Comparison of ENCODE assay signal across 25 cellular contexts in the genomic region with DNA sequence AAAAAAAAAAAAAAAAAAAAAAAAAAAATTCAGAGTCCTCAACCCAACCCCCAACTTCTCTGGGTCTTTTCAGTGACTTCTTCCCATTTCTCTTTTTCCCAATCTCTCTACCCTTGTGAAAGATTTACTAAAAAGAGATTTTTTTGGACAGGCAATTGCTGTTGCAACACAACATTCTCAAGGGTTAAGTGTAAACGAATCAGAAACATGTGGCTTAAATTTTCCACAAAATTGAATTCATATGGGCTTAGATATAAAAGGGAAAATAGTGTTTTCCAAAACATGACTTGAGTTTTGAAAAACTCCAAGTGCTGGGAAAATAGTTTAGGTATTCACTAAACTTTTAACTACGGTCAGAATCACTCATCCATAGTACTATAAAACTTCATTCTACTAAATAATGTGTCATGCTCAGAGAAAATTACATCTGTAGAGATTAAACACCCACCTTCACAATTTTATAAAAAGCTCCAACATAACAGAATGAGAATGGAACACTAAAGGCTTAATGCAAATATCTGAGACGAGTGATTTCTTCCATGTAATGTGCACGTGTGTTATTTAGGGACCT.
DNase-seq lines count a peak whose midpoint lies in the region; ATAC-seq, FAIRE-seq and TF ChIP-seq lines count a peak whose summit lies in the region.
"Had no signal": no experiment of that assay in that cellular context is flagged by ENCODE, and none has a peak within 500 bp of the region (broad histone marks: within the 10 kb centered on the region; RNA-seq: fewer than 3 reads in every experiment).

No MANE protein-coding gene starts in this region.

- H3K4me3 ChIP-seq in fibroblast of lung (replicated peaks in 1 of 4; ENCODE audit: control extremely low read depth in 1 of 4, insufficient read depth in 1 of 4, low read depth in 3 of 4, low read length in 4 of 4): no peak overlapping the region
- no peak overlapping the region for H3K4me3 ChIP-seq in subcutaneous abdominal adipose tissue (ENCODE audit: low read depth in 1 of 5, low read length in 5 of 5)
- H3K4me3 ChIP-seq in brain microvascular endothelial cell (ENCODE audit: low read depth, low read length): no peak overlapping the region
- H3K4me3 ChIP-seq: SJCRH30, transverse colon had no signal

- no peaks in the 10 kb centered on the region for H3K9me3 ChIP-seq in fibroblast of lung (ENCODE audit: control insufficient read depth, insufficient read depth, low read depth, low read length)
- no peaks in the 10 kb centered on the region for H3K9me3 ChIP-seq in subcutaneous abdominal adipose tissue (ENCODE audit: control insufficient read depth in 5 of 5, low read length in 5 of 5)
- H3K9me3 ChIP-seq: SJCRH30, transverse colon had no signal

- FAIRE-seq in RCC 7860 (lab: Jason Lieb, UNC): peak; percentile 66
- FAIRE-seq: D721Med, HTR-8/SVneo had no signal

- H3K27me3 ChIP-seq in fibroblast of lung (ENCODE audit: control insufficient read depth, insufficient read depth, low read length) (no peaks in the 10 kb centered on the region), subcutaneous abdominal adipose tissue (ENCODE audit: control insufficient read depth in 5 of 5, insufficient read depth in 4 of 5, low read length in 5 of 5) (no peaks in the 10 kb centered on the region), brain microvascular endothelial cell (replicated peaks) (no peaks in the 10 kb centered on the region)
- H3K27me3 ChIP-seq: SJCRH30, transverse colon had no signal

- no peaks in the 10 kb centered on the region for H3K79me2 ChIP-seq in fibroblast of lung (ENCODE audit: control insufficient read depth, insufficient read depth, low read length)

- TF ChIP-seq CTCF in fibroblast of lung (conservative IDR thresholded peaks at IDR 0.05 in 1 of 2, IDR thresholded peaks at IDR 0.05 in 1 of 2; ENCODE audit: low read depth in 1 of 2, low read length in 2 of 2): no peak
- no peak for TF ChIP-seq CTCF in brain microvascular endothelial cell (IDR thresholded peaks at IDR 0.05; ENCODE audit: low read depth, low read length, missing control alignments)

- ATAC-seq in HG03159 (IDR thresholded peaks at IDR 0.05; ENCODE audit: unreplicated experiment): no peak
- ATAC-seq: activated T-cell treated with anti-CD3 and anti-CD28 coated beads, Interleukin-2, amount 50 U/mL, for 4 hours; left colon had no signal

- H3K36me3 ChIP-seq in fibroblast of lung (ENCODE audit: control insufficient read depth, insufficient read depth, low read length) (no peaks in the 10 kb centered on the region), subcutaneous abdominal adipose tissue (ENCODE audit: control insufficient read depth in 5 of 5, insufficient read depth in 5 of 5, low read length in 5 of 5) (no peaks in the 10 kb centered on the region), brain microvascular endothelial cell (replicated peaks) (no peaks in the 10 kb centered on the region)
- H3K36me3 ChIP-seq: SJCRH30, transverse colon had no signal

- H3K9ac ChIP-seq in fibroblast of lung (ENCODE audit: insufficient read depth, low read length) (no peak overlapping the region), subcutaneous abdominal adipose tissue (ENCODE audit: low read length in 5 of 5) (no peak overlapping the region)

- DNase-seq in SIG-M5 treated with dmso at 0.1 percent for 504 hours (lab: John Stamatoyannopoulos, UW; ENCODE audit: unreplicated experiment) (peak; percentile 1), SIG-M5 (lab: John Stamatoyannopoulos, UW) (no peak), RCC 7860 (ENCODE audit: low spot score) (no peak), fibroblast of lung (ENCODE audit: low read depth in 2 of 2) (peak; percentile 58 to 83), hippocampal formation (lab: John Stamatoyannopoulos, UW) (no peak), brain microvascular endothelial cell (no peak)
- DNase-seq: activated CD4-positive, alpha-beta T cell treated with anti-CD3 and anti-CD28 coated beads for 4 hours; activated naive CD4-positive, alpha-beta T cell treated with anti-CD3 and anti-CD28 coated beads, Interleukin-2, amount 10 ng/mL, durations not matched to agents 7 days and 5 days; activated T-cell treated with anti-CD3 and anti-CD28 coated beads, Interleukin-2, amount 50 U/mL, for 4 hours; anterior cingulate cortex; left colon; mesendoderm; NCI-H187 treated with DMSO at 0.1 percent for 48 hours; NCI-H774; nucleus accumbens; OCI-M1; SJCRH30; stimulated activated CD4-positive, alpha-beta T cell treated with anti-CD3 and anti-CD28 coated beads, Interleukin-4, amount 100 ng/mL, for 4 hours; transverse colon had no signal

- H2AFZ ChIP-seq in fibroblast of lung (ENCODE audit: low read length): no peak overlapping the region

- H3K27ac ChIP-seq in fibroblast of lung (ENCODE audit: insufficient read depth, low read length) (no peak overlapping the region), subcutaneous abdominal adipose tissue (ENCODE audit: low read depth, low read length) (peak overlapping the region; percentile 9), brain microvascular endothelial cell (no peak overlapping the region)
- H3K27ac ChIP-seq: 22Rv1, C4-2B, SJCRH30, transverse colon had no signal

- H4K20me1 ChIP-seq in fibroblast of lung (ENCODE audit: control insufficient read depth, extremely low read depth, insufficient read depth, low read length): no peaks in the 10 kb centered on the region

- H3K4me2 ChIP-seq in fibroblast of lung (ENCODE audit: extremely low read depth, insufficient read depth, low read length): no peak overlapping the region

- in situ Hi-C loops in brain microvascular endothelial cell (cut with HindIII; ENCODE audit: low pct_ligation_motif_present, low sequenced_read_pairs): no loop called here

- H3K4me1 ChIP-seq in fibroblast of lung (ENCODE audit: control insufficient read depth, extremely low read depth, insufficient read depth, low read length) (peaks cover 3% of the 10 kb centered on the region), subcutaneous abdominal adipose tissue (ENCODE audit: control insufficient read depth in 5 of 5, insufficient read depth in 5 of 5, low read length in 5 of 5) (peaks cover 0 to 27% (median 9%) of the 10 kb centered on the region in 5 donors)
- H3K4me1 ChIP-seq: SJCRH30, transverse colon had no signal

Comparison
In these comparisons a context has a peak if more than half of its experiments do, and no peak if none do; other contexts are left out.
1. DNase-seq: peak in SIG-M5 treated with dmso at 0.1 percent for 504 hours (single experiment) and fibroblast of lung (2 of 2); none in SIG-M5 (single experiment), RCC 7860 (single experiment), hippocampal formation (0 of 2) and brain microvascular endothelial cell (single experiment).